ENCODE assay signal across 11 cellular contexts in genomic region chr12:23084236-23084995, GRCh38.
DNase-seq lines count a peak whose midpoint lies in the region; TF ChIP-seq lines count a peak whose summit lies in the region.
"Had no signal": no experiment of that assay in that cellular context is flagged by ENCODE, and none has a peak within 500 bp of the region (broad histone marks: within the 10 kb centered on the region; RNA-seq: fewer than 3 reads in every experiment).

No MANE protein-coding gene starts in this region.

- no peak overlapping the region for H2AFZ ChIP-seq in smooth muscle cell (ENCODE audit: low read depth)

- H3K27ac ChIP-seq in smooth muscle cell (ENCODE audit: low read depth) (peak overlapping the region; percentile 75), dorsolateral prefrontal cortex (no peak overlapping the region)

- H3K4me3 Mint-ChIP-seq in osteocyte (ENCODE audit: unreplicated experiment) = no peak overlapping the region
- H3K4me3 Mint-ChIP-seq: activated T-helper 1 cell treated with anti-CD3 and anti-CD28 coated beads, Interleukin-12 subunit alpha, Interleukin-12 subunit beta, Interleukin-2, Interleukin-4 antibody, amounts not matched to agents 30 ng/mL and 10 ng/mL and 1 ng/mL, durations not matched to agents 14 hours and 24 hours and 36 hours; T-helper 1 cell treated with Interleukin-12 subunit alpha and Interleukin-12 subunit beta and Interleukin-4 antibody, amounts not matched to agents 30 μg/mL and 1 μg/mL, for 36 hours had no signal

- H3K9me3 ChIP-seq in smooth muscle cell (replicated peaks; ENCODE audit: low read depth) = no peaks in the 10 kb centered on the region

- no peak overlapping the region for H3K27ac Mint-ChIP-seq in osteocyte (ENCODE audit: unreplicated experiment)
- H3K27ac Mint-ChIP-seq: activated T-helper 1 cell treated with anti-CD3 and anti-CD28 coated beads, Interleukin-12 subunit alpha, Interleukin-12 subunit beta, Interleukin-2, Interleukin-4 antibody, amounts not matched to agents 30 ng/mL and 10 ng/mL and 1 ng/mL, durations not matched to agents 14 hours and 24 hours and 36 hours; T-helper 1 cell treated with Interleukin-12 subunit alpha and Interleukin-12 subunit beta and Interleukin-4 antibody, amounts not matched to agents 30 μg/mL and 1 μg/mL, for 36 hours had no signal

- H3K9me3 Mint-ChIP-seq in osteocyte (ENCODE audit: unreplicated experiment) = no peaks in the 10 kb centered on the region

- intact Hi-C loops in dorsolateral prefrontal cortex (cut with DNase I) = no loop called here

- no peaks in the 10 kb centered on the region for H3K4me1 ChIP-seq in smooth muscle cell (ENCODE audit: low read depth)

- no peak overlapping the region for H3K9ac ChIP-seq in smooth muscle cell (ENCODE audit: low read depth)

- no peaks in the 10 kb centered on the region for H4K20me1 ChIP-seq in smooth muscle cell (ENCODE audit: low read depth)

- DNase-seq in HPDE6-E6E7 (ENCODE audit: extremely low spot score) = peak; percentile 87
- DNase-seq in NCI-H82 (lab: John Stamatoyannopoulos, UW) = peak; percentile 80
- peak; percentile 88 for DNase-seq in epithelial cell of proximal tubule (ENCODE audit: low read depth)
- no peak for DNase-seq in smooth muscle cell (lab: John Stamatoyannopoulos, UW; ENCODE audit: unreplicated experiment)
- DNase-seq in osteocyte (ENCODE audit: extremely low spot score, unreplicated experiment) = no peak
- DNase-seq in dorsolateral prefrontal cortex = no peak
- no peak for DNase-seq in HuH-7.5 (ENCODE audit: low spot score)
- no peak for DNase-seq in activated CD8-positive, alpha-beta memory T cell treated with anti-CD3 and anti-CD28 coated beads, Interleukin-2, amount 50 U/mL, for 4 hours
- DNase-seq: stimulated activated CD4-positive, alpha-beta T cell treated with anti-CD3 and anti-CD28 coated beads, Interleukin-4, amount 100 ng/mL, for 4 hours had no signal

- TF ChIP-seq CTCF in epithelial cell of proximal tubule (conservative IDR thresholded peaks at IDR 0.05; ENCODE audit: low read depth, low read length) = no peak
- no peak for TF ChIP-seq CTCF in smooth muscle cell (IDR thresholded peaks at IDR 0.05; ENCODE audit: borderline replicate concordance, insufficient read depth, poor library complexity, severe bottlenecking)
- TF ChIP-seq CTCF in osteocyte (IDR thresholded peaks at IDR 0.05) = no peak
- no peak for TF ChIP-seq CTCF in dorsolateral prefrontal cortex (IDR thresholded peaks at IDR 0.05 in 54 of 56, conservative IDR thresholded peaks at IDR 0.05 in 2 of 56; ENCODE audit: low read depth in 1 of 56, partially characterized antibody in 56 of 56)

- H3K4me2 ChIP-seq in smooth muscle cell = peak overlapping the region; percentile 22

- 51% methylated on average over 5 of the region's 5 CpGs for WGBS in smooth muscle cell (ENCODE audit: low lambda C conversion rate)

- peaks cover 17% of the 10 kb centered on the region for H3F3A ChIP-seq in smooth muscle cell (ENCODE audit: low read depth)

- H3K79me2 ChIP-seq in smooth muscle cell (ENCODE audit: low read depth) = no peaks in the 10 kb centered on the region

- H3K27me3 Mint-ChIP-seq in osteocyte (ENCODE audit: unreplicated experiment) = no peaks in the 10 kb centered on the region

- no peaks in the 10 kb centered on the region for H3K36me3 Mint-ChIP-seq in osteocyte (ENCODE audit: unreplicated experiment)

- no peaks in the 10 kb centered on the region for H3K36me3 ChIP-seq in smooth muscle cell (ENCODE audit: low read depth)

- H3K4me3 ChIP-seq in epithelial cell of proximal tubule (ENCODE audit: low read depth, low read length) (no peak overlapping the region), smooth muscle cell (no peak overlapping the region), dorsolateral prefrontal cortex (no peak overlapping the region)

- H3K27me3 ChIP-seq in smooth muscle cell (ENCODE audit: low read depth) = no peaks in the 10 kb centered on the region
- H3K27me3 ChIP-seq in dorsolateral prefrontal cortex = no peaks in the 10 kb centered on the region

- H3K4me1 Mint-ChIP-seq in osteocyte (ENCODE audit: unreplicated experiment) = peaks cover 31% of the 10 kb centered on the region

Comparison
In these comparisons a context has a peak if more than half of its experiments do, and no peak if none do; other contexts are left out.
1. DNase-seq: peak in HPDE6-E6E7 (single experiment), NCI-H82 (single experiment) and epithelial cell of proximal tubule (single experiment); none in smooth muscle cell (single experiment), osteocyte (single experiment), dorsolateral prefrontal cortex (0 of 10), HuH-7.5 (single experiment) and activated CD8-positive, alpha-beta memory T cell treated with anti-CD3 and anti-CD28 coated beads, Interleukin-2, amount 50 U/mL, for 4 hours (single experiment).